Comparison of ENCODE assay signal across 1 cellular context in the genomic region with DNA sequence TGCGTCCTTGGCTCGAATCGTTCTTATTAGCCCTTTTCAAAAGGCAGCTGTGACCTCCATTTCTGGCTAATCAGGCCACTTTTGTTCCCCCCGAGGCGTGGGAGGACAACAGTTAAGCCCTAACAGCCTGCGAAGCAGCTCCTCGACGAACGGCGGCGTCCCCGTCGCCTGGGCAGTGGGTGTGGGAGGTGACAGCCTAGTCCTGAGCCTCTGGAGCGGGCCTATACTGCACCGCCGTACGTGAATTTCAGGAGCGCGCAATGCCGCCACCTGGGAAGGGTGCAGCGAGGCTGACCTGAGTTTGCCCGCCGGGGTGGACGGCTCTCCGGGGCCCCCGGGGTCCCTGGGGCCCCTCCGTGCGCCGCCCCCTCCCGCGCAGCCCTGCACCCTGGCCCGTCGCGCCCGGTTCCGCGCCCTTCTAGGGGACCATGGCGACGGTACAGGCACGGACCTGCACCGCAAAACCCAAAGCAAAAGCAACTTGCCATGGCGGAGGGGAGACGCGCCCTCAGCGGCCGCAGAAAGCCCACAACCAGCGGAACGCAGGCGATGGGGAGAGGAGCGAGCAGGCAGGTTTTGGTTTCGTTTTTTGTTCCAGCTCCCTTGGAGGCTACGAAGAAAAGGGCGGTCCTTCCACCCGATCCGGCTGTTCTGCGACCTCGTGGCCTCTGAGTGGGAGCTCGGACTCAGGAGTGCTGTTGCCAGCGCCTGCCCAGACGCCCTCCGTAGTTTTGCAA.
TF ChIP-seq lines count a peak whose summit lies in the region.

Gene RBM43, minus strand, starts transcription at position 624 of the 737 bp plus-strand sequence. Its CDS starts 136 bp downstream, at position 488.

TF ChIP-seq in HepG2, 621 proteins besides CTCF, POLR2A, EP300 and RAD21 (continued from another document):
- TF ChIP-seq, protein P1, sequence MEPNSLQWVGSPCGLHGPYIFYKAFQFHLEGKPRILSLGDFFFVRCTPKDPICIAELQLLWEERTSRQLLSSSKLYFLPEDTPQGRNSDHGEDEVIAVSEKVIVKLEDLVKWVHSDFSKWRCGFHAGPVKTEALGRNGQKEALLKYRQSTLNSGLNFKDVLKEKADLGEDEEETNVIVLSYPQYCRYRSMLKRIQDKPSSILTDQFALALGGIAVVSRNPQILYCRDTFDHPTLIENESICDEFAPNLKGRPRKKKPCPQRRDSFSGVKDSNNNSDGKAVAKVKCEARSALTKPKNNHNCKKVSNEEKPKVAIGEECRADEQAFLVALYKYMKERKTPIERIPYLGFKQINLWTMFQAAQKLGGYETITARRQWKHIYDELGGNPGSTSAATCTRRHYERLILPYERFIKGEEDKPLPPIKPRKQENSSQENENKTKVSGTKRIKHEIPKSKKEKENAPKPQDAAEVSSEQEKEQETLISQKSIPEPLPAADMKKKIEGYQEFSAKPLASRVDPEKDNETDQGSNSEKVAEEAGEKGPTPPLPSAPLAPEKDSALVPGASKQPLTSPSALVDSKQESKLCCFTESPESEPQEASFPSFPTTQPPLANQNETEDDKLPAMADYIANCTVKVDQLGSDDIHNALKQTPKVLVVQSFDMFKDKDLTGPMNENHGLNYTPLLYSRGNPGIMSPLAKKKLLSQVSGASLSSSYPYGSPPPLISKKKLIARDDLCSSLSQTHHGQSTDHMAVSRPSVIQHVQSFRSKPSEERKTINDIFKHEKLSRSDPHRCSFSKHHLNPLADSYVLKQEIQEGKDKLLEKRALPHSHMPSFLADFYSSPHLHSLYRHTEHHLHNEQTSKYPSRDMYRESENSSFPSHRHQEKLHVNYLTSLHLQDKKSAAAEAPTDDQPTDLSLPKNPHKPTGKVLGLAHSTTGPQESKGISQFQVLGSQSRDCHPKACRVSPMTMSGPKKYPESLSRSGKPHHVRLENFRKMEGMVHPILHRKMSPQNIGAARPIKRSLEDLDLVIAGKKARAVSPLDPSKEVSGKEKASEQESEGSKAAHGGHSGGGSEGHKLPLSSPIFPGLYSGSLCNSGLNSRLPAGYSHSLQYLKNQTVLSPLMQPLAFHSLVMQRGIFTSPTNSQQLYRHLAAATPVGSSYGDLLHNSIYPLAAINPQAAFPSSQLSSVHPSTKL (CRISPR knock-in tag; IDR thresholded peaks at IDR 0.05): no peak; the same call in 1 of the 2 replicates
- TF ChIP-seq PHF20 (CRISPR knock-in tag; IDR thresholded peaks at IDR 0.05): peak; percentile 60
- TF ChIP-seq ZNF337 (CRISPR knock-in tag; IDR thresholded peaks at IDR 0.05; ENCODE audit: borderline replicate concordance, low read depth): peak; percentile 92; the same call in 1 of the 2 replicates
- peak; percentile 76 for TF ChIP-seq ZNF18 (CRISPR knock-in tag; IDR thresholded peaks at IDR 0.05; ENCODE audit: insufficient replicate concordance)
- 0 out of 2 replicates have a peak, but pooled peaks have one; percentile 56 for TF ChIP-seq ZNF598 (CRISPR knock-in tag; IDR thresholded peaks at IDR 0.05; ENCODE audit: borderline replicate concordance)
- TF ChIP-seq, protein P2, sequence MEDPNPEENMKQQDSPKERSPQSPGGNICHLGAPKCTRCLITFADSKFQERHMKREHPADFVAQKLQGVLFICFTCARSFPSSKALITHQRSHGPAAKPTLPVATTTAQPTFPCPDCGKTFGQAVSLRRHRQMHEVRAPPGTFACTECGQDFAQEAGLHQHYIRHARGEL (CRISPR knock-in tag; IDR thresholded peaks at IDR 0.05): no peak
- 0 out of 2 replicates have a peak, but pooled peaks have one; percentile 57 for TF ChIP-seq ZNF10 (CRISPR knock-in tag; IDR thresholded peaks at IDR 0.05; ENCODE audit: borderline replicate concordance, low read depth)
- TF ChIP-seq, protein P3, sequence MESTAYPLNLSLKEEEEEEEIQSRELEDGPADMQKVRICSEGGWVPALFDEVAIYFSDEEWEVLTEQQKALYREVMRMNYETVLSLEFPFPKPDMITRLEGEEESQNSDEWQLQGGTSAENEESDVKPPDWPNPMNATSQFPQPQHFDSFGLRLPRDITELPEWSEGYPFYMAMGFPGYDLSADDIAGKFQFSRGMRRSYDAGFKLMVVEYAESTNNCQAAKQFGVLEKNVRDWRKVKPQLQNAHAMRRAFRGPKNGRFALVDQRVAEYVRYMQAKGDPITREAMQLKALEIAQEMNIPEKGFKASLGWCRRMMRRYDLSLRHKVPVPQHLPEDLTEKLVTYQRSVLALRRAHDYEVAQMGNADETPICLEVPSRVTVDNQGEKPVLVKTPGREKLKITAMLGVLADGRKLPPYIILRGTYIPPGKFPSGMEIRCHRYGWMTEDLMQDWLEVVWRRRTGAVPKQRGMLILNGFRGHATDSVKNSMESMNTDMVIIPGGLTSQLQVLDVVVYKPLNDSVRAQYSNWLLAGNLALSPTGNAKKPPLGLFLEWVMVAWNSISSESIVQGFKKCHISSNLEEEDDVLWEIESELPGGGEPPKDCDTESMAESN (CRISPR knock-in tag; conservative IDR thresholded peaks at IDR 0.05): peak; percentile 75
